Comparison of ENCODE assay signal across 8 cellular contexts in the genomic region with DNA sequence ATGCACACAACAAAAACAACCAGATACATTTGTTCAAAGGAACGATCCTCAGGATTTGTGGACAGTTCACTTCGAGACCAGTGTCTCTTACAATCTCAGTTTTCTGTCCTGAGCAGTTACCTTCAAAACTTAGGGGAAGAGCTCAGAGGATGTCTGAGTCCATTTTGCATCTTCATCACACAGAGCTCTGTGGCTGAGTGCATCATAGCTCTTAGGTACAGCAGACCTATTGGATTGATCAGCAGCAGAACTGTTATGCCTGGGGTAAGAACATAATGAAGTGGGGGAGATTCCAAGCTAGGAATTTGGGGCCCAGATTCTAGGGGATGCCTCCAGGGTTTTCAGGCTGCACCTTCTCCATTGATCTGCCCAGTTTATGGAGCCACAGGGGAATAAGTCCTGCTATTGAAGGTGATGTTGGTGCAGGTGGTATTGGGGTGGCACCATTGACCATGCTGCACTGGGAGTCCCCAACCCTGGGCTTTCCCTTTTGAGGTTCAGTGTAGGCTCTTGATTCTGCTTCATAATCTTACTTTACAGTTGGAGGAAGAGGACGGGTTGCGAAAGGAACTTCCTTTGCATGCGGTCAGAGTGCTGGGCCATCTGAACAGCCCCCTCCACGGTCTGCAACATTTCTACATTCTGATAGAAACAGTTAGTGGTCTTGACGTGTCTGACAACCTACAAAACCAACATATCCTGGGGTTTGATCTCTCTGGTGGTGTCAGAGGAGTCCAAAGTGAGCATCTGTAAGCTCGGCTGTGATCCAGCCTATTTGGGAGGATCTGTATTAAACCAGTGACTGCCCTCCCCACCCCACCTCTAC.
DNase-seq lines count a peak whose midpoint lies in the region; ATAC-seq, FAIRE-seq and TF ChIP-seq lines count a peak whose summit lies in the region.

No MANE protein-coding gene starts in this region.

- FAIRE-seq in HTR-8/SVneo (lab: Jason Lieb, UNC), result no peak

- no peak overlapping the region for H3K27ac Mint-ChIP-seq in activated naive CD4-positive, alpha-beta T cell treated with anti-CD3 and anti-CD28 coated beads, Interleukin-2, amount 50 U/mL, for 24 hours

- ATAC-seq in GM18511 (IDR thresholded peaks at IDR 0.05; ENCODE audit: unreplicated experiment) (peak; percentile 82), HG02588 (IDR thresholded peaks at IDR 0.05; ENCODE audit: unreplicated experiment) (peak; percentile 82)

- peaks cover 2% of the 10 kb centered on the region for H3K9me3 Mint-ChIP-seq in activated naive CD4-positive, alpha-beta T cell treated with anti-CD3 and anti-CD28 coated beads, Interleukin-2, amount 50 U/mL, for 24 hours

- peak overlapping the region; percentile 47 for H3K4me3 ChIP-seq in NB4 (ENCODE audit: low read depth, low read length)

- H3K27me3 Mint-ChIP-seq in activated naive CD4-positive, alpha-beta T cell treated with anti-CD3 and anti-CD28 coated beads, Interleukin-2, amount 50 U/mL, for 24 hours, result no peaks in the 10 kb centered on the region

- peak; percentile 16 for TF ChIP-seq POLR2A in NB4 (IDR thresholded peaks at IDR 0.05; ENCODE audit: extremely low read depth, insufficient read length)

- TF ChIP-seq CTCF in NB4 (IDR thresholded peaks at IDR 0.05; ENCODE audit: low read depth, low read length), result no peak

- H3K36me3 Mint-ChIP-seq in activated naive CD4-positive, alpha-beta T cell treated with anti-CD3 and anti-CD28 coated beads, Interleukin-2, amount 50 U/mL, for 24 hours, result peaks cover 5% of the 10 kb centered on the region

- peaks cover 58% of the 10 kb centered on the region for H3K4me1 Mint-ChIP-seq in activated naive CD4-positive, alpha-beta T cell treated with anti-CD3 and anti-CD28 coated beads, Interleukin-2, amount 50 U/mL, for 24 hours

- H3K4me3 Mint-ChIP-seq in activated naive CD4-positive, alpha-beta T cell treated with anti-CD3 and anti-CD28 coated beads, Interleukin-2, amount 50 U/mL, for 24 hours, result peak overlapping the region; percentile 23

- DNase-seq in NB4 (ENCODE audit: low read depth), result peak; percentile 100
- DNase-seq in stimulated activated CD8-positive, alpha-beta memory T cell treated with anti-CD3 and anti-CD28 coated beads, Interleukin-4, amount 100 ng/mL, for 48 hours, result peak; percentile 68
- DNase-seq in dermis blood vessel endothelial cell, result no peak
- DNase-seq in NCI-H1694 (lab: John Stamatoyannopoulos, UW), result no peak
- no peak for DNase-seq in HTR-8/SVneo (ENCODE audit: insufficient read length, low spot score)

Comparison
In these comparisons a context has a peak if more than half of its experiments do, and no peak if none do; other contexts are left out.
1. DNase-seq: peak in NB4 (single experiment) and stimulated activated CD8-positive, alpha-beta memory T cell treated with anti-CD3 and anti-CD28 coated beads, Interleukin-4, amount 100 ng/mL, for 48 hours (single experiment); none in dermis blood vessel endothelial cell (single experiment), NCI-H1694 (single experiment) and HTR-8/SVneo (single experiment).